In genomic region chr2:147082850-147083522, GRCh38 we compare ENCODE assay signal across 8 cellular contexts.
DNase-seq lines count a peak whose midpoint lies in the region; ATAC-seq, FAIRE-seq and TF ChIP-seq lines count a peak whose summit lies in the region.

No MANE protein-coding gene starts in this region.

- ATAC-seq in GM21447 (IDR thresholded peaks at IDR 0.05; ENCODE audit: unreplicated experiment), result peak; percentile 86

- H3F3A ChIP-seq in PC-9 (ENCODE audit: insufficient read depth, low read depth), result no peaks in the 10 kb centered on the region

- no peaks in the 10 kb centered on the region for H3K4me1 ChIP-seq in PC-9 (replicated peaks; ENCODE audit: insufficient read depth)

- no peak overlapping the region for H3K4me2 ChIP-seq in PC-9

- H2AFZ ChIP-seq in PC-9, result no peak overlapping the region

- H3K9me2 ChIP-seq in PC-9 (ENCODE audit: insufficient read depth), result no peaks in the 10 kb centered on the region

- H3K9me3 Mint-ChIP-seq in activated naive CD4-positive, alpha-beta T cell treated with anti-CD3 and anti-CD28 coated beads for 36 hours, result no peaks in the 10 kb centered on the region

- H3K79me2 ChIP-seq in PC-9 (ENCODE audit: low read depth), result no peaks in the 10 kb centered on the region

- no peak overlapping the region for H3K27ac Mint-ChIP-seq in activated naive CD4-positive, alpha-beta T cell treated with anti-CD3 and anti-CD28 coated beads for 36 hours

- CTCF ChIA-PET in PC-9 (lab: Charles Lee), result interaction anchor here (0.6 to 1.1 kb wide), 2 partner anchors 249 to 417 kb away, joined by 3 to 6 read pairs; no protein-coding TSS in a partner anchor
- CTCF ChIA-PET in activated naive CD4-positive, alpha-beta T cell treated with anti-CD3 and anti-CD28 coated beads for 36 hours (lab: Charles Lee), result interaction anchor here (0.7 to 2.5 kb wide), 18 partner anchors 9 to 829 kb away, joined by 3 to 19 read pairs (median 3); no protein-coding TSS in a partner anchor

- peaks cover 9% of the 10 kb centered on the region for H3K27me3 Mint-ChIP-seq in activated naive CD4-positive, alpha-beta T cell treated with anti-CD3 and anti-CD28 coated beads for 36 hours (ENCODE audit: low read depth)

- BruUV-seq in PC-9 (replicated peaks; lab: Mats Ljungman, UMichigan), result no TSS peak

- DNase-seq in G401 (ENCODE audit: low spot score) (peak; percentile 64), HTR-8/SVneo (ENCODE audit: insufficient read length, low spot score) (peak; percentile 39), PC-9 (peak in 1 of 2 experiments; percentile 41), head of caudate nucleus (peak in 35 of 42 donors; percentile 3 to 89 (median 55)), pulmonary artery endothelial cell (ENCODE audit: low read depth, low spot score) (peak; percentile 5), cortex of kidney (lab: John Stamatoyannopoulos, UW) (no peak)
- peak; percentile 74 for DNase-seq in activated naive CD4-positive, alpha-beta T cell treated with anti-CD3 and anti-CD28 coated beads for 36 hours

- intact Hi-C loops in PC-9 (cut with micrococcal nuclease; ENCODE audit: unreplicated experiment), result loop anchor here (2.0 to 10.0 kb wide), 4 partner anchors 104 to 832 kb away; no protein-coding TSS in a partner anchor
- intact Hi-C loops in activated naive CD4-positive, alpha-beta T cell treated with anti-CD3 and anti-CD28 coated beads for 36 hours (cut with micrococcal nuclease), result loop anchor here (1.0 to 10.0 kb wide), 6 partner anchors 38 to 828 kb away; no protein-coding TSS in a partner anchor
- intact Hi-C loops in head of caudate nucleus (cut with DNase I), result loop anchor here (10.0 kb wide), 2 partner anchors 252 to 832 kb away; no protein-coding TSS in a partner anchor

- H3K27ac ChIP-seq in PC-9, result no peak overlapping the region

- in situ Hi-C loops in G401 (cut with HindIII; ENCODE audit: low sequenced_read_pairs), result no loop called here

- H4K20me1 ChIP-seq in PC-9 (ENCODE audit: insufficient read depth), result no peaks in the 10 kb centered on the region

- H3K36me3 ChIP-seq in PC-9 (ENCODE audit: low read depth), result no peaks in the 10 kb centered on the region

- POLR2A ChIA-PET in PC-9 (lab: Charles Lee; ENCODE audit: unreplicated experiment), result no interaction called here

- peak; percentile 64 for FAIRE-seq in HTR-8/SVneo (lab: Jason Lieb, UNC)

- no peaks in the 10 kb centered on the region for H3K36me3 Mint-ChIP-seq in activated naive CD4-positive, alpha-beta T cell treated with anti-CD3 and anti-CD28 coated beads for 36 hours (ENCODE audit: low read depth)

- no peak overlapping the region for H3K4me3 Mint-ChIP-seq in activated naive CD4-positive, alpha-beta T cell treated with anti-CD3 and anti-CD28 coated beads for 36 hours

- peak; percentile 93 for TF ChIP-seq CTCF in PC-9 (conservative IDR thresholded peaks at IDR 0.05)

- H3K4me1 Mint-ChIP-seq in activated naive CD4-positive, alpha-beta T cell treated with anti-CD3 and anti-CD28 coated beads for 36 hours (ENCODE audit: low read depth), result peaks cover 3% of the 10 kb centered on the region

- no peaks in the 10 kb centered on the region for H3K27me3 ChIP-seq in PC-9 (ENCODE audit: insufficient read depth, low read depth)

- no peak overlapping the region for H3K4me3 ChIP-seq in PC-9

- H3K9me3 ChIP-seq in PC-9 (ENCODE audit: insufficient read depth, low read depth), result no peaks in the 10 kb centered on the region
